In genomic region chr7:55688767-55689681, GRCh38 we compare ENCODE assay signal across 8 cellular contexts.
DNase-seq lines count a peak whose midpoint lies in the region; ATAC-seq and TF ChIP-seq lines count a peak whose summit lies in the region.
"Not testable (repeated sequence)": the region's sequence is repeated elsewhere in the genome, so short reads cannot be mapped to it uniquely, and the experiment has no call there.

No MANE protein-coding gene starts in this region.

- not testable (repeated sequence) for TF ChIP-seq EP300 in suprapubic skin (IDR thresholded peaks at IDR 0.05)

- H3K27ac Mint-ChIP-seq in activated naive CD8-positive, alpha-beta T cell treated with anti-CD3 and anti-CD28 coated beads, Interleukin-2, amount 50 U/mL, for 24 hours, result not testable (repeated sequence)

- H3K9me3 Mint-ChIP-seq in activated naive CD8-positive, alpha-beta T cell treated with anti-CD3 and anti-CD28 coated beads, Interleukin-2, amount 50 U/mL, for 24 hours, result not testable (repeated sequence)

- not testable (repeated sequence) for H3K27me3 Mint-ChIP-seq in activated naive CD8-positive, alpha-beta T cell treated with anti-CD3 and anti-CD28 coated beads, Interleukin-2, amount 50 U/mL, for 24 hours

- not testable (repeated sequence) for H3K9me3 ChIP-seq in right atrium auricular region; muscle layer of colon (ENCODE audit: low read length); suprapubic skin

- ATAC-seq in HG03432 (IDR thresholded peaks at IDR 0.05; ENCODE audit: unreplicated experiment), result peak; percentile 55
- ATAC-seq in activated naive CD8-positive, alpha-beta T cell treated with anti-CD3 and anti-CD28 coated beads, Interleukin-2, amount 50 U/mL, for 24 hours, result peak; percentile 24

- H3K27me3 ChIP-seq in right atrium auricular region; muscle layer of colon (ENCODE audit: control insufficient read depth in 1 of 2, insufficient read depth in 2 of 2, low read length in 2 of 2); suprapubic skin: not testable (repeated sequence)

- 28% methylated on average over 16 of the region's 17 CpGs for WGBS in suprapubic skin

- TF ChIP-seq CTCF in right atrium auricular region (IDR thresholded peaks at IDR 0.05); suprapubic skin (IDR thresholded peaks at IDR 0.05): not testable (repeated sequence)

- H3K27ac ChIP-seq in epithelial cell of prostate, result peak overlapping the region; percentile 95
- peak overlapping the region; percentile 27 to 28 for H3K27ac ChIP-seq in right atrium auricular region
- peak overlapping the region; percentile 34 for H3K27ac ChIP-seq in muscle layer of colon (ENCODE audit: low read depth, low read length)
- peak overlapping the region; percentile 65 for H3K27ac ChIP-seq in suprapubic skin

- not testable (repeated sequence) for H3K9ac ChIP-seq in muscle layer of colon (ENCODE audit: low read length)

- DNase-seq in Daoy (ENCODE audit: low read depth) (peak; percentile 78), NCI-H69 (lab: John Stamatoyannopoulos, UW) (peak; percentile 81), epithelial cell of prostate (ENCODE audit: low read depth, low spot score) (peak; percentile 87)
- not testable (repeated sequence) for DNase-seq in activated naive CD8-positive, alpha-beta T cell treated with anti-CD3 and anti-CD28 coated beads, Interleukin-2, amount 50 U/mL, for 24 hours; right atrium auricular region (ENCODE audit: low spot score); suprapubic skin (ENCODE audit: low spot score in 2 of 2)

- H3K4me1 Mint-ChIP-seq in activated naive CD8-positive, alpha-beta T cell treated with anti-CD3 and anti-CD28 coated beads, Interleukin-2, amount 50 U/mL, for 24 hours, result not testable (repeated sequence)

- H3K4me3 Mint-ChIP-seq in activated naive CD8-positive, alpha-beta T cell treated with anti-CD3 and anti-CD28 coated beads, Interleukin-2, amount 50 U/mL, for 24 hours, result not testable (repeated sequence)

- peak overlapping the region in 1 of 2 donors; percentile 11 for H3K4me3 ChIP-seq in right atrium auricular region
- not testable (repeated sequence) for H3K4me3 ChIP-seq in muscle layer of colon (ENCODE audit: low read depth in 1 of 2, low read length in 2 of 2); suprapubic skin

- TF ChIP-seq POLR2A in suprapubic skin (IDR thresholded peaks at IDR 0.05), result not testable (repeated sequence)

- not testable (repeated sequence) for H3K36me3 ChIP-seq in right atrium auricular region; muscle layer of colon (ENCODE audit: insufficient read depth, low read length); suprapubic skin

- H3K4me1 ChIP-seq in right atrium auricular region; muscle layer of colon (ENCODE audit: insufficient read depth, low read length): not testable (repeated sequence)
- H3K4me1 ChIP-seq in suprapubic skin, result peaks cover 11% of the 10 kb centered on the region

- H3K36me3 Mint-ChIP-seq in activated naive CD8-positive, alpha-beta T cell treated with anti-CD3 and anti-CD28 coated beads, Interleukin-2, amount 50 U/mL, for 24 hours (ENCODE audit: low read depth), result not testable (repeated sequence)

Comparison
In these comparisons a context has a peak if more than half of its experiments do, and no peak if none do; other contexts are left out.
1. H3K27ac ChIP-seq: peak in every context shown above with its lines; median percentile 95 in epithelial cell of prostate; 65 in suprapubic skin; 34 in muscle layer of colon; 28 in right atrium auricular region.